Comparison of ENCODE assay signal across 1 cellular context in genomic region chr3:50568947-50569749, GRCh38.
TF ChIP-seq lines count a peak whose summit lies in the region.

TSS of gene HEMK1 (plus strand) at chr3:50569522. CDS start at chr3:50571105, 1,583 bp downstream.

TF ChIP-seq in HepG2, 621 proteins besides CTCF, POLR2A, EP300 and RAD21 (continued from another document and continues in another):
- TF ChIP-seq REST (IDR thresholded peaks at IDR 0.05; ENCODE audit: borderline replicate concordance in 1 of 2, low read depth in 1 of 2, low read length in 2 of 2): no peak
- peak; percentile 81 for TF ChIP-seq SP4 (CRISPR knock-in tag; IDR thresholded peaks at IDR 0.05)
- no peak for TF ChIP-seq SNAPC2 (CRISPR knock-in tag; IDR thresholded peaks at IDR 0.05)
- peak; percentile 67; the same call in 1 of the 2 replicates for TF ChIP-seq MXD1 (CRISPR knock-in tag; IDR thresholded peaks at IDR 0.05)
- peak; percentile 29; the same call in 1 of the 2 replicates for TF ChIP-seq ZNF264 (CRISPR knock-in tag; IDR thresholded peaks at IDR 0.05)
- peak; percentile 35; the same call in 1 of the 2 replicates for TF ChIP-seq ELF3 (CRISPR knock-in tag; IDR thresholded peaks at IDR 0.05)
- TF ChIP-seq FOXP1 (IDR thresholded peaks at IDR 0.05): no peak
- no peak for TF ChIP-seq FOXP1 (CRISPR knock-in tag; IDR thresholded peaks at IDR 0.05)
- no peak for TF ChIP-seq SMYD3 (CRISPR knock-in tag; IDR thresholded peaks at IDR 0.05)
- TF ChIP-seq FOXM1 (CRISPR knock-in tag; IDR thresholded peaks at IDR 0.05): no peak
- no peak for TF ChIP-seq NAIF1 (CRISPR knock-in tag; IDR thresholded peaks at IDR 0.05; ENCODE audit: borderline replicate concordance)
- no peak for TF ChIP-seq ZNF10 (CRISPR knock-in tag; IDR thresholded peaks at IDR 0.05; ENCODE audit: borderline replicate concordance, low read depth)
- peak; percentile 69; the same call in 1 of the 2 replicates for TF ChIP-seq SSRP1 (CRISPR knock-in tag; IDR thresholded peaks at IDR 0.05)
- TF ChIP-seq MYNN (CRISPR knock-in tag; IDR thresholded peaks at IDR 0.05; ENCODE audit: low read depth): no peak
- TF ChIP-seq NONO (IDR thresholded peaks at IDR 0.05): no peak
- TF ChIP-seq NONO (CRISPR knock-in tag; conservative IDR thresholded peaks at IDR 0.05): peak; percentile 92
- TF ChIP-seq ZNF441 (CRISPR knock-in tag; IDR thresholded peaks at IDR 0.05; ENCODE audit: borderline replicate concordance): no peak
- TF ChIP-seq ZNF687 (CRISPR knock-in tag; IDR thresholded peaks at IDR 0.05): peak; percentile 83
- no peak for TF ChIP-seq RBM22 (optimal IDR thresholded peaks at IDR 0.05; ENCODE audit: low read length)
- no peak for TF ChIP-seq PREB (CRISPR knock-in tag; IDR thresholded peaks at IDR 0.05)
- TF ChIP-seq CSRNP2 (CRISPR knock-in tag; conservative IDR thresholded peaks at IDR 0.05; ENCODE audit: low read depth): no peak
- 0 out of 2 replicates have a peak, but pooled peaks have one; percentile 64 for TF ChIP-seq ZNF776 (CRISPR knock-in tag; IDR thresholded peaks at IDR 0.05)
- no peak; the same call in 1 of the 2 replicates for TF ChIP-seq FOXJ3 (CRISPR knock-in tag; IDR thresholded peaks at IDR 0.05; ENCODE audit: borderline replicate concordance)
- peak; percentile 9; the same call in 1 of the 2 replicates for TF ChIP-seq NFE2L1 (CRISPR knock-in tag; IDR thresholded peaks at IDR 0.05; ENCODE audit: borderline replicate concordance)
- no peak for TF ChIP-seq ZNF296 (CRISPR knock-in tag; conservative IDR thresholded peaks at IDR 0.05)
- TF ChIP-seq TBX2 (CRISPR knock-in tag; IDR thresholded peaks at IDR 0.05; ENCODE audit: borderline replicate concordance): no peak; the same call in 1 of the 2 replicates
- TF ChIP-seq HNF1B (CRISPR knock-in tag; IDR thresholded peaks at IDR 0.05): peak; percentile 91
- TF ChIP-seq NR2C2 (CRISPR knock-in tag; IDR thresholded peaks at IDR 0.05; ENCODE audit: borderline replicate concordance): peak; percentile 95
- no peak for TF ChIP-seq MTF2 (CRISPR knock-in tag; IDR thresholded peaks at IDR 0.05; ENCODE audit: borderline replicate concordance)
- TF ChIP-seq ZBTB39 (CRISPR knock-in tag; IDR thresholded peaks at IDR 0.05): no peak
- TF ChIP-seq TEAD2 (CRISPR knock-in tag; IDR thresholded peaks at IDR 0.05): no peak
- peak; percentile 65; the same call in 1 of the 2 replicates for TF ChIP-seq POGK (CRISPR knock-in tag; conservative IDR thresholded peaks at IDR 0.05)
- TF ChIP-seq ATF6 (CRISPR knock-in tag; conservative IDR thresholded peaks at IDR 0.05): 0 out of 2 replicates have a peak, but pooled peaks have one; percentile 86
- TF ChIP-seq CHCHD3 (CRISPR knock-in tag; IDR thresholded peaks at IDR 0.05): no peak
- no peak for TF ChIP-seq GZF1 (CRISPR knock-in tag; IDR thresholded peaks at IDR 0.05)
- TF ChIP-seq HNRNPK (IDR thresholded peaks at IDR 0.05; ENCODE audit: low read depth, low read length, poor library complexity, severe bottlenecking): no peak
- TF ChIP-seq ZNF225 (CRISPR knock-in tag; IDR thresholded peaks at IDR 0.05): no peak
- TF ChIP-seq ZZZ3 (CRISPR knock-in tag; IDR thresholded peaks at IDR 0.05; ENCODE audit: borderline replicate concordance): peak; percentile 76; the same call in 1 of the 2 replicates
